In genomic region chr12:89678225-89678624, GRCh38 we compare ENCODE assay signal across 17 cellular contexts.
DNase-seq lines count a peak whose midpoint lies in the region; ATAC-seq and TF ChIP-seq lines count a peak whose summit lies in the region.
"Had no signal": no experiment of that assay in that cellular context is flagged by ENCODE, and none has a peak within 500 bp of the region (broad histone marks: within the 10 kb centered on the region; RNA-seq: fewer than 3 reads in every experiment).

No MANE protein-coding gene starts in this region.

- peak overlapping the region; percentile 16 for H3K27ac Mint-ChIP-seq in activated T-cell treated with anti-CD3 and anti-CD28 coated beads, Interleukin-2, amount 50 U/mL, for 24 hours
- no peak overlapping the region for H3K27ac Mint-ChIP-seq in stimulated activated naive CD8-positive, alpha-beta T cell treated with anti-CD3 and anti-CD28 coated beads, Interleukin-15, amount 100 ng/mL, for 72 hours
- H3K27ac Mint-ChIP-seq: activated T-helper 1 cell treated with anti-CD3 and anti-CD28 coated beads, Interleukin-12 subunit alpha, Interleukin-12 subunit beta, Interleukin-2, Interleukin-4 antibody, amounts not matched to agents 30 ng/mL and 10 ng/mL and 1 ng/mL, durations not matched to agents 14 hours and 24 hours and 36 hours had no signal

- H3K4me1 Mint-ChIP-seq in activated T-cell treated with anti-CD3 and anti-CD28 coated beads, Interleukin-2, amount 50 U/mL, for 24 hours (ENCODE audit: low read depth) = peaks cover 63% of the 10 kb centered on the region
- peaks cover 55% of the 10 kb centered on the region for H3K4me1 Mint-ChIP-seq in stimulated activated naive CD8-positive, alpha-beta T cell treated with anti-CD3 and anti-CD28 coated beads, Interleukin-15, amount 100 ng/mL, for 72 hours

- peak; percentile 49 for ATAC-seq in stimulated activated naive CD8-positive, alpha-beta T cell treated with anti-CD3 and anti-CD28 coated beads, Interleukin-15, amount 100 ng/mL, for 72 hours

- in situ Hi-C loops in GM13976 (cut with MboI; ENCODE audit: low sequenced_read_pairs, unreplicated experiment) = no loop called here

- H3K27me3 Mint-ChIP-seq in activated T-cell treated with anti-CD3 and anti-CD28 coated beads, Interleukin-2, amount 50 U/mL, for 24 hours = no peaks in the 10 kb centered on the region
- H3K27me3 Mint-ChIP-seq in stimulated activated naive CD8-positive, alpha-beta T cell treated with anti-CD3 and anti-CD28 coated beads, Interleukin-15, amount 100 ng/mL, for 72 hours = no peaks in the 10 kb centered on the region

- no peak overlapping the region for H3K4me3 Mint-ChIP-seq in activated T-cell treated with anti-CD3 and anti-CD28 coated beads, Interleukin-2, amount 50 U/mL, for 24 hours
- no peak overlapping the region for H3K4me3 Mint-ChIP-seq in stimulated activated naive CD8-positive, alpha-beta T cell treated with anti-CD3 and anti-CD28 coated beads, Interleukin-15, amount 100 ng/mL, for 72 hours
- H3K4me3 Mint-ChIP-seq: activated T-helper 1 cell treated with anti-CD3 and anti-CD28 coated beads, Interleukin-12 subunit alpha, Interleukin-12 subunit beta, Interleukin-2, Interleukin-4 antibody, amounts not matched to agents 30 ng/mL and 10 ng/mL and 1 ng/mL, durations not matched to agents 14 hours and 24 hours and 36 hours had no signal

- peaks cover 27% of the 10 kb centered on the region for H3K36me3 Mint-ChIP-seq in activated T-cell treated with anti-CD3 and anti-CD28 coated beads, Interleukin-2, amount 50 U/mL, for 24 hours (ENCODE audit: low read depth)

- peaks cover 28% of the 10 kb centered on the region for H3K9me3 Mint-ChIP-seq in activated T-cell treated with anti-CD3 and anti-CD28 coated beads, Interleukin-2, amount 50 U/mL, for 24 hours
- peaks cover 29 to 30% of the 10 kb centered on the region in 2 donors for H3K9me3 Mint-ChIP-seq in stimulated activated naive CD8-positive, alpha-beta T cell treated with anti-CD3 and anti-CD28 coated beads, Interleukin-15, amount 100 ng/mL, for 72 hours

- no peak for DNase-seq in activated T-cell treated with anti-CD3 and anti-CD28 coated beads, Interleukin-2, amount 50 U/mL, for 24 hours
- DNase-seq in activated T-cell treated with anti-CD3 and anti-CD28 coated beads, Interleukin-2, amount 50 U/mL, for 48 hours = no peak
- DNase-seq in NCI-H69 (lab: John Stamatoyannopoulos, UW) (peak; percentile 57), foreskin melanocyte (peak; percentile 19), amygdala (lab: John Stamatoyannopoulos, UW) (no peak), GM13976 (ENCODE audit: low spot score) (no peak), NCI-H1092 (lab: John Stamatoyannopoulos, UW) (no peak)
- DNase-seq in stimulated activated naive CD8-positive, alpha-beta T cell treated with anti-CD3 and anti-CD28 coated beads, Interleukin-15, amount 100 ng/mL, for 72 hours = no peak
- DNase-seq: Caco-2, caudate nucleus, KBM-7, left cardiac atrium, NCI-H1048, NCI-H345, nucleus accumbens, substantia nigra had no signal

- TF ChIP-seq CTCF in GM13976 (IDR thresholded peaks at IDR 0.05; ENCODE audit: borderline replicate concordance, control extremely low read depth, extremely low read depth, insufficient read depth, missing control alignments) = no peak

Comparison
In these comparisons a context has a peak if more than half of its experiments do, and no peak if none do; other contexts are left out.
1. DNase-seq: peak in NCI-H69 (single experiment) and foreskin melanocyte (single experiment); none in activated T-cell treated with anti-CD3 and anti-CD28 coated beads, Interleukin-2, amount 50 U/mL, for 24 hours (single experiment), activated T-cell treated with anti-CD3 and anti-CD28 coated beads, Interleukin-2, amount 50 U/mL, for 48 hours (0 of 2), stimulated activated naive CD8-positive, alpha-beta T cell treated with anti-CD3 and anti-CD28 coated beads, Interleukin-15, amount 100 ng/mL, for 72 hours (0 of 2), amygdala (0 of 56), GM13976 (single experiment) and NCI-H1092 (single experiment).